26 cellular contexts compared by ENCODE assay signal in the genomic region with DNA sequence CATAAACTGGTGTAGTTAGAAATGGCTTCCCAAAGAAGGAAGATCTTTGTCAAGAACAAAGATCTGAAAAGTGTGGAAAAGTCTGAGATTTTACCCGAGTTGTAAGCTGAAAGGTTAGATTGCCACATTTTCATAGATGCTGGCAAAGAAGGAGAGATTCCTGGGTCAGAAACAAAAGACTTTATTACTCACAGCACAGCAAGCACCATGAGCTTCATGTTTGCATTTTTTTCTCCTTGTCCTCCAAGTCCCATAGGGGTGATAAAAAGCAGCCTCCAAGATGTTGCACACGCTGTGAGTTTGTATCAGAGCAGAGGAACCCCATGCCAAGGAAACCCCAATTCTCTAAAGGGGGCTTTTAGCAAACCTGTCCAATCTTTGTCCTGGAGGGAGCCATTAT.
"Had no signal": no experiment of that assay in that cellular context is flagged by ENCODE, and none has a peak within 500 bp of the region (broad histone marks: within the 10 kb centered on the region; RNA-seq: fewer than 3 reads in every experiment).

No MANE protein-coding gene starts in this region.

- H3K4me1 ChIP-seq: esophagus squamous epithelium, heart right ventricle, lower lobe of right lung, psoas muscle, sigmoid colon, spleen, suprapubic skin, transverse colon, upper lobe of right lung, uterus had no signal

- H3K9me3 ChIP-seq: ovary, psoas muscle, sigmoid colon, suprapubic skin, transverse colon, upper lobe of right lung, uterus had no signal

- H3K36me3 ChIP-seq: esophagus squamous epithelium, heart right ventricle, lower lobe of right lung, ovary, sigmoid colon, spleen, suprapubic skin, transverse colon, upper lobe of right lung, uterus had no signal

- H3K27me3 ChIP-seq: esophagus squamous epithelium, ovary, sigmoid colon, suprapubic skin, transverse colon, upper lobe of right lung, uterus had no signal

- H3K4me3 Mint-ChIP-seq: effector memory CD8-positive, alpha-beta T cell; natural killer cell; stimulated activated memory B cell treated with anti-CD40 and anti-IgM and Interleukin-4, amounts not matched to agents 10 μg/mL and 1 μg/mL and 100 μg/mL, for 72 hours had no signal

- H3K36me3 Mint-ChIP-seq: natural killer cell; stimulated activated memory B cell treated with anti-CD40 and anti-IgM and Interleukin-4, amounts not matched to agents 10 μg/mL and 1 μg/mL and 100 μg/mL, for 72 hours had no signal

- H3K27me3 Mint-ChIP-seq: stimulated activated memory B cell treated with anti-CD40 and anti-IgM and Interleukin-4, amounts not matched to agents 10 μg/mL and 1 μg/mL and 100 μg/mL, for 72 hours had no signal

- H3K9me3 Mint-ChIP-seq: natural killer cell; stimulated activated memory B cell treated with anti-CD40 and anti-IgM and Interleukin-4, amounts not matched to agents 10 μg/mL and 1 μg/mL and 100 μg/mL, for 72 hours had no signal

- H3K4me3 ChIP-seq: esophagus squamous epithelium, heart right ventricle, lower lobe of right lung, ovary, psoas muscle, sigmoid colon, skin epidermis, spleen, suprapubic skin, transverse colon, upper lobe of right lung, uterus had no signal

- H3K4me1 Mint-ChIP-seq: natural killer cell; stimulated activated memory B cell treated with anti-CD40 and anti-IgM and Interleukin-4, amounts not matched to agents 10 μg/mL and 1 μg/mL and 100 μg/mL, for 72 hours had no signal

- ATAC-seq: effector memory CD8-positive, alpha-beta T cell; heart right ventricle; left ventricle myocardium superior; lower lobe of right lung; natural killer cell; psoas muscle; right cardiac atrium; stimulated activated memory B cell treated with anti-CD40 and anti-IgM and Interleukin-4, amounts not matched to agents 10 μg/mL and 1 μg/mL and 100 μg/mL, for 72 hours; stimulated activated naive CD8-positive, alpha-beta T cell treated with anti-CD3 and anti-CD28 coated beads, Interleukin-15, Interleukin-2, amounts not matched to agents 100 U/mL and 50 U/mL, for 24 hours; upper lobe of right lung had no signal

- H3K27ac ChIP-seq: esophagus squamous epithelium, heart right ventricle, lower lobe of right lung, ovary, psoas muscle, sigmoid colon, skin epidermis, spleen, suprapubic skin, transverse colon, upper lobe of right lung, uterus had no signal

- H3K27ac Mint-ChIP-seq: effector memory CD8-positive, alpha-beta T cell; natural killer cell; stimulated activated memory B cell treated with anti-CD40 and anti-IgM and Interleukin-4, amounts not matched to agents 10 μg/mL and 1 μg/mL and 100 μg/mL, for 72 hours had no signal

- DNase-seq: cortex of kidney; effector memory CD8-positive, alpha-beta T cell; erythroblast; esophagus squamous epithelium; foreskin melanocyte; glutamatergic neuron; heart right ventricle; hippocampal formation; left ventricle myocardium superior; lower lobe of right lung; natural killer cell; occipital lobe; ovary; posterior cingulate gyrus; psoas muscle; right cardiac atrium; sigmoid colon; spleen; stimulated activated CD4-positive, alpha-beta T cell treated with anti-CD3 and anti-CD28 coated beads, Interleukin-4, amount 100 ng/mL, for 4 hours; stimulated activated naive CD8-positive, alpha-beta T cell treated with anti-CD3 and anti-CD28 coated beads, Interleukin-15, Interleukin-2, amounts not matched to agents 100 U/mL and 50 U/mL, for 24 hours; transverse colon; upper lobe of right lung; uterus had no signal
